In the genomic region with DNA sequence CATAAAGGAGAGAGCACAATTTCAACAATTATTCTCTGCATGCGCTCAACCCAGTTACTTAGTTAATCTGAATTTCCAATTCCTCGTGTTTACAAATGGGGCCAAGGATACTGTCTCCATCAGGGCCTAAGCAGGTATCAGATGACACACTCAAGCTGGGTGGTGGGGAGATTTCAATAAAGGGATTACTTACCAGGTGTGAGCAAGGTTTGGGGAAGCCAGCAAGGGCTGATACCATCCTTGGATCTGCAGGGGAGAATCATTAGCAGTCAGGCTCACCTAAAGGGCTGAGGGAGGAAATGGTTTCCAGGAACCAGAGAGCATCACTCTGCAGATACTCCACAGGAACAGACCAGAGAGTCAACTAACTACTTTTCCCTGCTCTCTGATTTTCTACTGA, we compare ENCODE assay signal across 1 cellular context.
TF ChIP-seq lines count a peak whose summit lies in the region.

No MANE protein-coding gene starts in this region.

TF ChIP-seq in GM23338, 12 proteins besides CTCF, POLR2A, EP300 and RAD21 (continued from another document):
- TF ChIP-seq, protein P1, sequence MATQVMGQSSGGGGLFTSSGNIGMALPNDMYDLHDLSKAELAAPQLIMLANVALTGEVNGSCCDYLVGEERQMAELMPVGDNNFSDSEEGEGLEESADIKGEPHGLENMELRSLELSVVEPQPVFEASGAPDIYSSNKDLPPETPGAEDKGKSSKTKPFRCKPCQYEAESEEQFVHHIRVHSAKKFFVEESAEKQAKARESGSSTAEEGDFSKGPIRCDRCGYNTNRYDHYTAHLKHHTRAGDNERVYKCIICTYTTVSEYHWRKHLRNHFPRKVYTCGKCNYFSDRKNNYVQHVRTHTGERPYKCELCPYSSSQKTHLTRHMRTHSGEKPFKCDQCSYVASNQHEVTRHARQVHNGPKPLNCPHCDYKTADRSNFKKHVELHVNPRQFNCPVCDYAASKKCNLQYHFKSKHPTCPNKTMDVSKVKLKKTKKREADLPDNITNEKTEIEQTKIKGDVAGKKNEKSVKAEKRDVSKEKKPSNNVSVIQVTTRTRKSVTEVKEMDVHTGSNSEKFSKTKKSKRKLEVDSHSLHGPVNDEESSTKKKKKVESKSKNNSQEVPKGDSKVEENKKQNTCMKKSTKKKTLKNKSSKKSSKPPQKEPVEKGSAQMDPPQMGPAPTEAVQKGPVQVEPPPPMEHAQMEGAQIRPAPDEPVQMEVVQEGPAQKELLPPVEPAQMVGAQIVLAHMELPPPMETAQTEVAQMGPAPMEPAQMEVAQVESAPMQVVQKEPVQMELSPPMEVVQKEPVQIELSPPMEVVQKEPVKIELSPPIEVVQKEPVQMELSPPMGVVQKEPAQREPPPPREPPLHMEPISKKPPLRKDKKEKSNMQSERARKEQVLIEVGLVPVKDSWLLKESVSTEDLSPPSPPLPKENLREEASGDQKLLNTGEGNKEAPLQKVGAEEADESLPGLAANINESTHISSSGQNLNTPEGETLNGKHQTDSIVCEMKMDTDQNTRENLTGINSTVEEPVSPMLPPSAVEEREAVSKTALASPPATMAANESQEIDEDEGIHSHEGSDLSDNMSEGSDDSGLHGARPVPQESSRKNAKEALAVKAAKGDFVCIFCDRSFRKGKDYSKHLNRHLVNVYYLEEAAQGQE (IDR thresholded peaks at IDR 0.05; ENCODE audit: unreplicated experiment) = no peak
- TF ChIP-seq JUNB (IDR thresholded peaks at IDR 0.05; ENCODE audit: unreplicated experiment) (no peak), EZH2phosphoT487 (IDR thresholded peaks at IDR 0.05; ENCODE audit: unreplicated experiment) (no peak), ZNF331 (CRISPR knock-in tag; IDR thresholded peaks at IDR 0.05; ENCODE audit: low read depth) (no peak)
